Comparison of ENCODE assay signal across 8 cellular contexts in genomic region chr2:208266641-208267335, GRCh38. TPM values are rescaled to one million over a fixed set of nuclear protein-coding genes. Genes with fewer than 3 reads are reported as not detected.
A peak's percentile ranks its signal among the peaks of the same experiment; 100 is the strongest.
DNase-seq lines count a peak whose midpoint lies in the region; ATAC-seq, FAIRE-seq and TF ChIP-seq lines count a peak whose summit lies in the region.

No MANE protein-coding gene starts in this region.

- H3K14ac ChIP-seq in IMR-90 (replicated peaks; ENCODE audit: low read depth, low read length), result peak overlapping the region; percentile 84

- peaks cover 8% of the 10 kb centered on the region for H3K9me1 ChIP-seq in IMR-90 (ENCODE audit: insufficient read depth, low read length)

- peak overlapping the region; percentile 71; the same call in 1 of the 2 replicates for H3K23ac ChIP-seq in IMR-90 (ENCODE audit: low read depth, low read length)

- H3K56ac ChIP-seq in IMR-90 (ENCODE audit: extremely low read depth, insufficient read depth, low read length), result peak overlapping the region; percentile 85

- no peak overlapping the region for H2AK5ac ChIP-seq in IMR-90 (ENCODE audit: low read depth, low read length)

- no peak overlapping the region for H2BK20ac ChIP-seq in IMR-90 (ENCODE audit: low read depth, low read length)

- WGBS in IMR-90 (ENCODE audit: extremely low coverage in 2 of 2, insufficient read length in 1 of 2), 2 experiments, result no CpG with 5 or more reads among the region's 11 CpGs

- no peak overlapping the region for H2BK15ac ChIP-seq in IMR-90 (ENCODE audit: low read depth, low read length)

- H4K5ac ChIP-seq in IMR-90 (ENCODE audit: low read depth, low read length), result peak overlapping the region; percentile 45

- peak overlapping the region; percentile 44 for H3K4ac ChIP-seq in IMR-90 (ENCODE audit: low read depth, low read length)

- peak overlapping the region; percentile 34 for H4K91ac ChIP-seq in IMR-90 (ENCODE audit: insufficient read depth, low read depth, low read length)

- peaks cover 13 to 52% (median 39%) of the 10 kb centered on the region in 11 experiments; a peak in 17 of 22 replicates for H4K20me1 ChIP-seq in BLaER1 treated with 17β-estradiol and CSF1 and Interleukin-3, amounts not matched to agents 10 nM and 100 nM
- H4K20me1 ChIP-seq in IMR-90 (ENCODE audit: insufficient read depth, low read length), result peaks cover 16% of the 10 kb centered on the region; the same call in 1 of the 2 replicates

- H3K27ac ChIP-seq in BLaER1 treated with 17β-estradiol and CSF1 and Interleukin-3, amounts not matched to agents 10 nM and 100 nM, result peak overlapping the region; percentile 76 to 98 (median 94)
- H3K27ac ChIP-seq in IMR-90 (ENCODE audit: insufficient read depth, low read length), result peak overlapping the region; percentile 65

- intact Hi-C loops in IMR-90 (cut with micrococcal nuclease) (loop anchor here (1.0 kb wide), 1 partner anchor 11 kb away; the partner anchor contains the start of gene IDH1), mucosa of descending colon (cut with DNase I, micrococcal nuclease) (no loop called here)

- POLR2A ChIA-PET in IMR-90 (lab: Charles Lee; ENCODE audit: unreplicated experiment), result interaction anchor here (0.5 kb wide), 1 partner anchor 1792 kb away, joined by 5 read pairs; no protein-coding TSS in a partner anchor

- TF ChIP-seq RAD21 in IMR-90 (IDR thresholded peaks at IDR 0.05; ENCODE audit: low read length), result no peak

- H3K9ac ChIP-seq in BLaER1 treated with 17β-estradiol and CSF1 and Interleukin-3, amounts not matched to agents 10 nM and 100 nM, result peak overlapping the region; percentile 87 to 98 (median 94)
- peak overlapping the region; percentile 87 for H3K9ac ChIP-seq in IMR-90 (ENCODE audit: low read depth, low read length)

- peak overlapping the region; percentile 69 for H2AK9ac ChIP-seq in IMR-90 (replicated peaks; ENCODE audit: low read depth, low read length, poor library complexity)

- TF ChIP-seq POLR2A in IMR-90 (IDR thresholded peaks at IDR 0.05; ENCODE audit: low read depth, low read length), result no peak

- H2BK5ac ChIP-seq in IMR-90 (ENCODE audit: low read depth, low read length, poor library complexity, severe bottlenecking), result peak overlapping the region; percentile 35

- peaks cover 14 to 31% (median 28%) of the 10 kb centered on the region in 11 experiments; a peak in 21 of 22 replicates for H3K36me3 ChIP-seq in BLaER1 treated with 17β-estradiol and CSF1 and Interleukin-3, amounts not matched to agents 10 nM and 100 nM
- H3K36me3 ChIP-seq in IMR-90 (ENCODE audit: control insufficient read depth, insufficient read depth, low read length), result peaks cover 2% of the 10 kb centered on the region; the same call in 1 of the 2 replicates
- no peaks in the 10 kb centered on the region for H3K36me3 ChIP-seq in bronchial epithelial cell (ENCODE audit: control insufficient read depth, insufficient read depth, low read length)
- H3K36me3 ChIP-seq in mucosa of descending colon (ENCODE audit: low read depth), result no peaks in the 10 kb centered on the region

- H3K18ac ChIP-seq in IMR-90 (ENCODE audit: low read depth, low read length), result peak overlapping the region; percentile 64; the same call in 1 of the 2 replicates

- H3K27me3 ChIP-seq in BLaER1 treated with 17β-estradiol and CSF1 and Interleukin-3, amounts not matched to agents 10 nM and 100 nM, result no peaks in the 10 kb centered on the region
- no peaks in the 10 kb centered on the region for H3K27me3 ChIP-seq in IMR-90 (ENCODE audit: control insufficient read depth, insufficient read depth, low read length)
- H3K27me3 ChIP-seq in bronchial epithelial cell (ENCODE audit: control insufficient read depth, insufficient read depth, low read length), result no peaks in the 10 kb centered on the region

- DNase-seq in IMR-90 (peak; percentile 41), bronchial epithelial cell (ENCODE audit: low read depth) (peak; percentile 47), mucosa of descending colon (no peak), medulla oblongata (ENCODE audit: extremely low spot score) (no peak), NCI-H2029 (lab: John Stamatoyannopoulos, UW) (no peak), NCI-H226 (no peak)

- peaks cover 3 to 16% of the 10 kb centered on the region in 2 experiments; a peak in 3 of 4 replicates for H3K79me1 ChIP-seq in IMR-90 (ENCODE audit: low read depth in 1 of 2, low read length in 2 of 2)

- H3K4me2 ChIP-seq in BLaER1 treated with 17β-estradiol and CSF1 and Interleukin-3, amounts not matched to agents 10 nM and 100 nM, result peak overlapping the region; percentile 88 to 100 (median 95)
- H3K4me2 ChIP-seq in IMR-90 (ENCODE audit: low read depth, low read length), result peak overlapping the region; percentile 100

- H4K8ac ChIP-seq in IMR-90 (ENCODE audit: low read depth in 2 of 2, low read length in 2 of 2), result peak overlapping the region in 1 of 2 experiments; percentile 44; a peak in 2 of 4 replicates

- ATAC-seq in GM19463 (IDR thresholded peaks at IDR 0.05; ENCODE audit: unreplicated experiment) (peak; percentile 1), IMR-90 (ENCODE audit: low read depth) (no peak), mucosa of descending colon (no peak)

- peaks cover 34 to 43% (median 39%) of the 10 kb centered on the region in 10 experiments for H3K4me1 ChIP-seq in BLaER1 treated with 17β-estradiol and CSF1 and Interleukin-3, amounts not matched to agents 10 nM and 100 nM
- H3K4me1 ChIP-seq in IMR-90 (ENCODE audit: control insufficient read depth, insufficient read depth, low read length), result peaks cover 5% of the 10 kb centered on the region; the same call in 1 of the 2 replicates
- peaks cover 16% of the 10 kb centered on the region for H3K4me1 ChIP-seq in mucosa of descending colon (ENCODE audit: low read depth)

- CTCF ChIA-PET in IMR-90 (lab: Yijun Ruan, JAX), result interaction anchor here (1.1 kb wide), 1 partner anchor 15 kb away, joined by 4 read pairs; no protein-coding TSS in a partner anchor

- TSS peak; percentile 46 for BruUV-seq in IMR-90 (replicated peaks; lab: Mats Ljungman, UMichigan)

- dilution Hi-C loops in IMR-90 (cut with HindIII; ENCODE audit: low sequenced_read_pairs, unreplicated experiment), result no loop called here

- in situ Hi-C loops in IMR-90 (cut with MboI; ENCODE audit: low sequenced_read_pairs), result loop anchor here (25.0 kb wide), 1 partner anchor 529 kb away; no protein-coding TSS in a partner anchor

- peak overlapping the region; percentile 30; the same call in 1 of the 2 replicates for H2BK120ac ChIP-seq in IMR-90 (ENCODE audit: low read depth, low read length)

- H3K4me3 ChIP-seq in BLaER1 treated with 17β-estradiol and CSF1 and Interleukin-3, amounts not matched to agents 10 nM and 100 nM, result peak overlapping the region; percentile 79 to 96 (median 86)
- H3K4me3 ChIP-seq in IMR-90 (ENCODE audit: insufficient read depth, low read depth, low read length) (peak overlapping the region; percentile 98), bronchial epithelial cell (ENCODE audit: low read depth, low read length) (peak overlapping the region; percentile 77), mucosa of descending colon (peak overlapping the region; percentile 80)

- FAIRE-seq in bronchial epithelial cell (lab: Jason Lieb, UNC), result no peak

- peaks cover 6 to 16% (median 8%) of the 10 kb centered on the region in 11 experiments; a peak in 18 of 22 replicates for H3K9me3 ChIP-seq in BLaER1 treated with 17β-estradiol and CSF1 and Interleukin-3, amounts not matched to agents 10 nM and 100 nM (replicated peaks in 1 of 11)
- no peaks in the 10 kb centered on the region for H3K9me3 ChIP-seq in IMR-90 (ENCODE audit: control insufficient read depth, insufficient read depth, low read length)
- H3K9me3 ChIP-seq in mucosa of descending colon, result no peaks in the 10 kb centered on the region

- H2AFZ ChIP-seq in IMR-90 (replicated peaks; ENCODE audit: low read length, poor library complexity), result peak overlapping the region; percentile 89

- TF ChIP-seq CTCF in IMR-90 (conservative IDR thresholded peaks at IDR 0.05; ENCODE audit: low read depth, low read length), result no peak
- TF ChIP-seq CTCF in bronchial epithelial cell (IDR thresholded peaks at IDR 0.05; ENCODE audit: insufficient read depth, low read length, severe bottlenecking), result no peak
- TF ChIP-seq CTCF in mucosa of descending colon (IDR thresholded peaks at IDR 0.05), result no peak

TF ChIP-seq in IMR-90, 13 proteins besides CTCF, POLR2A, EP300 and RAD21 (continues in another document):
- TF ChIP-seq SMC3 (IDR thresholded peaks at IDR 0.05; ENCODE audit: low read depth, low read length) (no peak), USF2 (IDR thresholded peaks at IDR 0.05; ENCODE audit: low read depth, low read length) (no peak), MAFK (IDR thresholded peaks at IDR 0.05; ENCODE audit: low read depth, low read length) (no peak), RCOR1 (IDR thresholded peaks at IDR 0.05; ENCODE audit: insufficient replicate concordance, low read length) (no peak), CHD1 (IDR thresholded peaks at IDR 0.05; ENCODE audit: low read depth, low read length) (no peak), MAZ (IDR thresholded peaks at IDR 0.05; ENCODE audit: borderline replicate concordance, low read depth, low read length) (no peak)

RNA-seq across cellular contexts. Expression of gene PIKFYVE, which starts 0.7 kb away (rescaled TPM):
- total RNA-seq in IMR-90 (2012; rRNA removed), result 31.4 and 34.6 TPM in 2 replicates
- 7.3 and 9.3 TPM in 2 replicates for polyA plus RNA-seq in IMR-90 (2012; rRNA removed)
- polyA plus RNA-seq in IMR-90 (2012; cell fraction: cytosol; rRNA removed), result 2.0 and 2.4 TPM in 2 replicates
- polyA plus RNA-seq in IMR-90 (2012; cell fraction: nucleus; rRNA removed; ENCODE audit: low replicate concordance), result 3.1 and 18.0 TPM in 2 replicates
- 18.1 and 19.5 TPM in 2 replicates for total RNA-seq in bronchial epithelial cell
- 10 to 100 TPM; 20.5 to 29.6 (median 25.2) TPM for total RNA-seq in mucosa of descending colon

RNA-seq across cellular contexts. Expression of gene IDH1, which starts 11.9 kb away (rescaled TPM):
- total RNA-seq in IMR-90 (2012; rRNA removed) (77.1 and 104 TPM in 2 replicates), bronchial epithelial cell (363 and 451 TPM in 2 replicates), mucosa of descending colon (100 to 1,000 TPM; 105 to 233 (median 227) TPM)
- 42.7 and 53.5 TPM in 2 replicates for polyA plus RNA-seq in IMR-90 (2012; rRNA removed)
- polyA plus RNA-seq in IMR-90 (2012; cell fraction: cytosol; rRNA removed), result 11.5 and 18.6 TPM in 2 replicates
- 13.1 and 39.8 TPM in 2 replicates for polyA plus RNA-seq in IMR-90 (2012; cell fraction: nucleus; rRNA removed; ENCODE audit: low replicate concordance)

Comparison
In these comparisons a context has a peak if more than half of its experiments do, and no peak if none do; other contexts are left out.
1. DNase-seq: peak in IMR-90 (single experiment) and bronchial epithelial cell (single experiment); none in mucosa of descending colon (0 of 3), medulla oblongata (single experiment), NCI-H2029 (single experiment) and NCI-H226 (single experiment).
2. Peak in every context shown above with its lines, with median percentiles within 50 percentile points of each other: H3K4me3 ChIP-seq.